ENCODE assay signal across 8 cellular contexts in the genomic region with DNA sequence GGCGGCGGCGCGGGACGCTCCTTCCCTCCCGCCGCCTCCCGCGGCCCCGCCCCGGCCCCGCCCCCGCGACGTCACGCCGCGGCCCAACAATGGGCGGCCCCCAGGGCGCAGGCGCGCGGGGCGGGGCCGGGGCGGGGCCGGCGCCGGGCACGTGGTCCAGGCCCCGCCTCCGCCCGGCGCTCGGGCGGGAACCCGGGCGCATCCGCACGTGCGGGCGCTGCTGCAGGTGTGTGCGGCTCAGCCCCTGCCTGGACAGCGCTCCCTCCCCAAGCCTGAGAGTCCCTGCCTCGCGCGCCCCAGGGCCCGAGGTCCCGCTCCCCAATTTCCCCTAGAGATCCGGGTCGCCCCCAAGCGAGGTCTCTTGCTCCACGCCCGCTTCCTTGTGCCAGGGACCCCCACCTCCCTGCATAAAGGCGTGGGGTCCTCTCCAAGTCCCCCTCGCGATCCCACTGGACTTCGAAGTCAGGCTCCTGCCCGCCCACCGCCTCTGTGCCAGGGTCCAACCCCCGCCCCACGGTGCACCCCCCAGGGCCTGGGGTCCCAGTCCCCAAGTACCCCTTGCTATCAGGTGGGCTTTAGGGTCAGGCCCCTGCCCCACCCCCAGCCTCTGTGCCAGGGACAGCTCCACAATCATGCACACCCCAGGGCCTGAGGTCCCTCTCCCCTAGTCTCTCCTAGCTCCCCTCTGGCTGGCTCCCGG. TPM values are rescaled to one million over a fixed set of nuclear protein-coding genes. Genes with fewer than 3 reads are reported as not detected.
DNase-seq lines count a peak whose midpoint lies in the region; ATAC-seq and TF ChIP-seq lines count a peak whose summit lies in the region.

A gene (minus strand): TSS at position 6 of the 700 bp plus-strand sequence. CDS start 267 bp downstream, outside the sequence.

- no peak for TF ChIP-seq EP300 in gastroesophageal sphincter (IDR thresholded peaks at IDR 0.05)

- in situ Hi-C loops in SK-MEL-5 (cut with HindIII; ENCODE audit: low pct_unique_long_range_greater_than_20kb, low sequenced_read_pairs): no loop called here

- TF ChIP-seq CTCF in gastroesophageal sphincter (IDR thresholded peaks at IDR 0.05): no peak
- no peak for TF ChIP-seq CTCF in omental fat pad (IDR thresholded peaks at IDR 0.05)

- H3K4me3 Mint-ChIP-seq in activated naive CD4-positive, alpha-beta T cell treated with anti-CD3 and anti-CD28 coated beads, Interleukin-2, amount 10 ng/mL, durations not matched to agents 7 days and 5 days: peak within 1 kb of the TSS; percentile 48

- WGBS in gastroesophageal sphincter (ENCODE audit: low coverage in 1 of 2), 2 donors: 60% methylated on average over 1 of the region's 63 CpGs; no CpG with 5 or more reads in 1 of the 2 donors

- DNase-seq in NCI-H146 (lab: John Stamatoyannopoulos, UW) (peak; percentile 69), NCI-H146 treated with DMSO at 0.1 percent for 48 hours (lab: John Stamatoyannopoulos, UW; ENCODE audit: unreplicated experiment) (no peak), HT1080 (ENCODE audit: low read depth) (no peak), SK-MEL-5 (ENCODE audit: low read depth, low spot score) (peak; percentile 65), omental fat pad (ENCODE audit: low spot score) (peak; percentile 43), substantia nigra (lab: John Stamatoyannopoulos, UW) (peak in 38 of 49 donors; percentile 10 to 85 (median 44))
- DNase-seq in activated naive CD4-positive, alpha-beta T cell treated with anti-CD3 and anti-CD28 coated beads, Interleukin-2, amount 10 ng/mL, durations not matched to agents 7 days and 5 days: peak; percentile 85

- H3K9me3 Mint-ChIP-seq in activated naive CD4-positive, alpha-beta T cell treated with anti-CD3 and anti-CD28 coated beads, Interleukin-2, amount 10 ng/mL, durations not matched to agents 7 days and 5 days: no peaks in the 10 kb centered on the region

- H3K27ac ChIP-seq in gastroesophageal sphincter (peak within 1 kb of the TSS; percentile 51 to 93 (median 92)), substantia nigra (ENCODE audit: low read depth, low read length, poor library complexity, severe bottlenecking) (peak within 1 kb of the TSS; percentile 84)

- H3K4me1 Mint-ChIP-seq in activated naive CD4-positive, alpha-beta T cell treated with anti-CD3 and anti-CD28 coated beads, Interleukin-2, amount 10 ng/mL, durations not matched to agents 7 days and 5 days: peaks cover 5% of the 10 kb centered on the region

- H3K4me3 ChIP-seq in gastroesophageal sphincter: peak within 1 kb of the TSS; percentile 45 to 82

- TF ChIP-seq POLR2A in gastroesophageal sphincter (IDR thresholded peaks at IDR 0.05): no peak

- no peaks in the 10 kb centered on the region for H3K27me3 ChIP-seq in gastroesophageal sphincter

- peak within 1 kb of the TSS; percentile 37 for H3K27ac Mint-ChIP-seq in activated naive CD4-positive, alpha-beta T cell treated with anti-CD3 and anti-CD28 coated beads, Interleukin-2, amount 10 ng/mL, durations not matched to agents 7 days and 5 days

- no peaks in the 10 kb centered on the region for H3K36me3 Mint-ChIP-seq in activated naive CD4-positive, alpha-beta T cell treated with anti-CD3 and anti-CD28 coated beads, Interleukin-2, amount 10 ng/mL, durations not matched to agents 7 days and 5 days

- CTCF ChIA-PET in activated naive CD4-positive, alpha-beta T cell treated with anti-CD3 and anti-CD28 coated beads, Interleukin-2, amount 10 ng/mL, durations not matched to agents 7 days and 5 days (lab: Charles Lee): no interaction called here

- peak; percentile 83 for ATAC-seq in gastroesophageal sphincter
- peak; percentile 75 for ATAC-seq in omental fat pad (ENCODE audit: low FRiP score)

- H3K9me3 ChIP-seq in gastroesophageal sphincter: no peaks in the 10 kb centered on the region

- H3K4me1 ChIP-seq in gastroesophageal sphincter: peaks cover 0 to 27% (median 11%) of the 10 kb centered on the region in 3 donors

- H3K36me3 ChIP-seq in gastroesophageal sphincter: no peaks in the 10 kb centered on the region

- peaks cover 66% of the 10 kb centered on the region for H3K27me3 Mint-ChIP-seq in activated naive CD4-positive, alpha-beta T cell treated with anti-CD3 and anti-CD28 coated beads, Interleukin-2, amount 10 ng/mL, durations not matched to agents 7 days and 5 days

RNA-seq across cellular contexts. Expression of the gene that starts here (rescaled TPM):
- 49.9 and 53.8 TPM in 2 replicates for total RNA-seq in HT1080 (2014; rRNA removed; shearing (Covaris generic))
- 16.9 and 20.2 TPM in 2 replicates for polyA plus RNA-seq in HT1080 (2015; cell fraction: cytosol; rRNA removed)
- 7.6 and 10.2 TPM in 2 replicates for polyA plus RNA-seq in HT1080 (2015; cell fraction: nucleus; rRNA removed)
- total RNA-seq in SK-MEL-5 (2014; rRNA removed; shearing (Covaris generic)): 7.9 and 11.6 TPM in 2 replicates
- 11.5 and 16.0 TPM in 2 replicates for polyA plus RNA-seq in SK-MEL-5 (2015; cell fraction: cytosol; rRNA removed)
- polyA plus RNA-seq in SK-MEL-5 (2015; cell fraction: nucleus; rRNA removed): 0.19 and 2.1 TPM in 2 replicates
- 10 to 100 TPM; 18.8 to 47.8 (median 28.7) TPM for total RNA-seq in gastroesophageal sphincter
- total RNA-seq in omental fat pad: 10 to 100 TPM in 1 of 4 donors, 1 to 10 TPM in 3; 3.3 to 10.2 (median 7.7) TPM

Comparison
In these comparisons a context has a peak if more than half of its experiments do, and no peak if none do; other contexts are left out.
1. DNase-seq: peak in NCI-H146 (single experiment), SK-MEL-5 (single experiment), activated naive CD4-positive, alpha-beta T cell treated with anti-CD3 and anti-CD28 coated beads, Interleukin-2, amount 10 ng/mL, durations not matched to agents 7 days and 5 days (single experiment), omental fat pad (single experiment) and substantia nigra (38 of 49); none in NCI-H146 treated with DMSO at 0.1 percent for 48 hours (single experiment) and HT1080 (single experiment).